ENCODE assay signal across 8 cellular contexts in genomic region chr17:39231587-39232551, GRCh38. TPM values are rescaled to one million over a fixed set of nuclear protein-coding genes. Genes with fewer than 3 reads are reported as not detected.
DNase-seq lines count a peak whose midpoint lies in the region; ATAC-seq and TF ChIP-seq lines count a peak whose summit lies in the region.

No MANE protein-coding gene starts in this region.

- no peak overlapping the region for H3K18ac ChIP-seq in trophoblast cell (ENCODE audit: low read length)

- peaks cover 3% of the 10 kb centered on the region for H3K27me3 ChIP-seq in trophoblast cell (ENCODE audit: insufficient read depth, low read length)

- no peak overlapping the region for H3K23ac ChIP-seq in trophoblast cell (ENCODE audit: low read length)

- H3K27ac Mint-ChIP-seq in activated T-cell treated with anti-CD3 and anti-CD28 coated beads, Interleukin-2, amount 50 U/mL, for 72 hours = no peak overlapping the region

- no peaks in the 10 kb centered on the region for H3K79me1 ChIP-seq in trophoblast cell (ENCODE audit: low read length)

- H3K9ac ChIP-seq in trophoblast cell (ENCODE audit: low read length) = peak overlapping the region; percentile 57

- peaks cover 31% of the 10 kb centered on the region for H3K27me3 Mint-ChIP-seq in activated T-cell treated with anti-CD3 and anti-CD28 coated beads, Interleukin-2, amount 50 U/mL, for 72 hours (ENCODE audit: low read depth)

- no peaks in the 10 kb centered on the region for H3K9me3 ChIP-seq in trophoblast cell (ENCODE audit: insufficient read depth, low read depth, low read length)

- H3K27ac ChIP-seq in trophoblast cell (ENCODE audit: low read depth, low read length) = no peak overlapping the region

- H3K4me3 ChIP-seq in fibroblast of villous mesenchyme (ENCODE audit: low read depth, low read length) (peak overlapping the region; percentile 4), trophoblast cell (ENCODE audit: low read depth, low read length) (no peak overlapping the region)

- no peak overlapping the region for H2BK12ac ChIP-seq in trophoblast cell (ENCODE audit: low read length)

- no peaks in the 10 kb centered on the region for H3K36me3 Mint-ChIP-seq in activated T-cell treated with anti-CD3 and anti-CD28 coated beads, Interleukin-2, amount 50 U/mL, for 72 hours (ENCODE audit: insufficient read depth in 2 of 2)

- no peak overlapping the region for H2BK120ac ChIP-seq in trophoblast cell (ENCODE audit: insufficient read depth, low read length, poor library complexity)

- no peak overlapping the region for H3K4ac ChIP-seq in trophoblast cell (ENCODE audit: low read depth, low read length)

- peaks cover 18% of the 10 kb centered on the region for H3K4me1 Mint-ChIP-seq in activated T-cell treated with anti-CD3 and anti-CD28 coated beads, Interleukin-2, amount 50 U/mL, for 72 hours (ENCODE audit: low read depth)

- H3K4me1 ChIP-seq in trophoblast cell (ENCODE audit: control insufficient read depth in 1 of 2, insufficient read depth in 2 of 2, low read length in 2 of 2) = peaks cover 0 to 5% of the 10 kb centered on the region in 2 experiments

- no peak overlapping the region for H4K8ac ChIP-seq in trophoblast cell (ENCODE audit: low read depth, low read length)

- no peaks in the 10 kb centered on the region for H3K9me3 Mint-ChIP-seq in activated T-cell treated with anti-CD3 and anti-CD28 coated beads, Interleukin-2, amount 50 U/mL, for 72 hours

- DNase-seq in DMS53 (lab: John Stamatoyannopoulos, UW) (peak; percentile 52), DMS53 treated with DMSO at 0.1 percent for 48 hours (lab: John Stamatoyannopoulos, UW; ENCODE audit: unreplicated experiment) (no peak), NCI-H82 treated with DMSO at 0.1 percent for 48 hours (lab: John Stamatoyannopoulos, UW; ENCODE audit: unreplicated experiment) (peak; percentile 64), fibroblast of villous mesenchyme (ENCODE audit: low read depth) (peak; percentile 54), trophoblast cell (peak in 1 of 2 donors; percentile 34), cerebellar cortex (ENCODE audit: low spot score) (no peak)
- DNase-seq in activated T-cell treated with anti-CD3 and anti-CD28 coated beads, Interleukin-2, amount 50 U/mL, for 72 hours = peak; percentile 64 to 68

- H2AK5ac ChIP-seq in trophoblast cell (ENCODE audit: low read length) = no peak overlapping the region

- peak overlapping the region; percentile 16 to 52 for H3K4me3 Mint-ChIP-seq in activated T-cell treated with anti-CD3 and anti-CD28 coated beads, Interleukin-2, amount 50 U/mL, for 72 hours

- peak; percentile 77 for TF ChIP-seq CTCF in fibroblast of villous mesenchyme (IDR thresholded peaks at IDR 0.05; ENCODE audit: insufficient read depth, low read depth, low read length)

- no peak overlapping the region for H2BK5ac ChIP-seq in trophoblast cell (ENCODE audit: low read depth, low read length, poor library complexity)

- H2AFZ ChIP-seq in trophoblast cell (ENCODE audit: insufficient read depth, low read length, poor library complexity) = no peak overlapping the region

- WGBS in trophoblast cell (ENCODE audit: extremely low coverage, insufficient coverage, insufficient read length) = no CpG with 5 or more reads among the region's 22 CpGs

- peak overlapping the region; percentile 13 for H3K4me2 ChIP-seq in trophoblast cell (ENCODE audit: low read length)

- no peaks in the 10 kb centered on the region for H3K36me3 ChIP-seq in trophoblast cell (ENCODE audit: control insufficient read depth in 1 of 2, insufficient read depth in 2 of 2, low read length in 2 of 2)

- ATAC-seq in activated T-cell treated with anti-CD3 and anti-CD28 coated beads, Interleukin-2, amount 50 U/mL, for 72 hours (replicated peaks in 1 of 2) = peak; percentile 76 to 78
- no peak for ATAC-seq in HG03025 (IDR thresholded peaks at IDR 0.05; ENCODE audit: low FRiP score, unreplicated experiment)

- no peak overlapping the region for H4K91ac ChIP-seq in trophoblast cell (ENCODE audit: low read depth, low read length)

- H4K12ac ChIP-seq in trophoblast cell (ENCODE audit: low read depth, low read length) = no peak overlapping the region

- H3K14ac ChIP-seq in trophoblast cell (ENCODE audit: low read length) = no peak overlapping the region

- H3K79me2 ChIP-seq in trophoblast cell (ENCODE audit: control insufficient read depth, insufficient read depth, low read length, poor library complexity) = no peaks in the 10 kb centered on the region

RNA-seq across cellular contexts. Expression of gene STAC2, which starts 6.1 kb away (rescaled TPM):
- under 1 TPM in 1 of 2 donors, not detected in 1; 0.07 TPM for total RNA-seq in activated T-cell treated with anti-CD3 and anti-CD28 coated beads, Interleukin-2, amount 50 U/mL, for 72 hours
- under 0.01 TPM in 1 of 2 replicates, not detected in the other for total RNA-seq in fibroblast of villous mesenchyme
- polyA plus RNA-seq in trophoblast cell (2013) = not detected in 2 replicates

RNA-seq across cellular contexts. Expression of gene RPL19, which starts 31.8 kb away (rescaled TPM):
- total RNA-seq in activated T-cell treated with anti-CD3 and anti-CD28 coated beads, Interleukin-2, amount 50 U/mL, for 72 hours = 1,000 to 10,000 TPM; 2,889 to 2,909 TPM
- 1,210 and 1,346 TPM in 2 replicates for total RNA-seq in fibroblast of villous mesenchyme
- polyA plus RNA-seq in trophoblast cell (2013) = 1,663 and 1,757 TPM in 2 replicates

RNA-seq across cellular contexts. Expression of gene CACNB1, which starts 34.4 kb away (rescaled TPM):
- 10 to 100 TPM; 10.5 to 15.3 TPM for total RNA-seq in activated T-cell treated with anti-CD3 and anti-CD28 coated beads, Interleukin-2, amount 50 U/mL, for 72 hours
- 7.7 and 7.8 TPM in 2 replicates for total RNA-seq in fibroblast of villous mesenchyme
- polyA plus RNA-seq in trophoblast cell (2013) = 0.99 and 1.1 TPM in 2 replicates

Comparison
In these comparisons a context has a peak if more than half of its experiments do, and no peak if none do; other contexts are left out.
1. DNase-seq: peak in DMS53 (single experiment), NCI-H82 treated with DMSO at 0.1 percent for 48 hours (single experiment), activated T-cell treated with anti-CD3 and anti-CD28 coated beads, Interleukin-2, amount 50 U/mL, for 72 hours (2 of 2) and fibroblast of villous mesenchyme (single experiment); none in DMS53 treated with DMSO at 0.1 percent for 48 hours (single experiment) and cerebellar cortex (single experiment).